In genomic region chr16:90008708-90009145, GRCh38 we compare ENCODE assay signal across 9 cellular contexts. TPM values are rescaled to one million over a fixed set of nuclear protein-coding genes. Genes with fewer than 3 reads are reported as not detected.
DNase-seq lines count a peak whose midpoint lies in the region; ATAC-seq and FAIRE-seq lines count a peak whose summit lies in the region.
"Had no signal": no experiment of that assay in that cellular context is flagged by ENCODE, and none has a peak within 500 bp of the region (broad histone marks: within the 10 kb centered on the region; RNA-seq: fewer than 3 reads in every experiment).

No MANE protein-coding gene starts in this region.

- H3K4me1 ChIP-seq in right cardiac atrium (ENCODE audit: control insufficient read depth, insufficient read depth, low read length): no peaks in the 10 kb centered on the region
- H3K4me1 ChIP-seq: pancreas had no signal

- 76% methylated on average over 13 of the region's 13 CpGs for WGBS in right cardiac atrium

- no peaks in the 10 kb centered on the region; the same call in 1 of the 2 replicates for H3K36me3 ChIP-seq in H7 (replicated peaks; ENCODE audit: control insufficient read depth, insufficient read depth, low read length)
- H3K36me3 ChIP-seq: pancreas had no signal

- no peak overlapping the region for H3K27ac ChIP-seq in right cardiac atrium (ENCODE audit: low read length)
- H3K27ac ChIP-seq: pancreas had no signal

- no peaks in the 10 kb centered on the region for H3K9me3 ChIP-seq in right cardiac atrium (ENCODE audit: control insufficient read depth, low read length)
- H3K9me3 ChIP-seq: pancreas had no signal

- no peak overlapping the region for H3K4me3 ChIP-seq in right cardiac atrium (ENCODE audit: low read length)
- no peak overlapping the region for H3K4me3 ChIP-seq in H7 (ENCODE audit: insufficient read depth, low read depth, low read length)
- H3K4me3 ChIP-seq: pancreas had no signal

- ATAC-seq in GM18520 (IDR thresholded peaks at IDR 0.05; ENCODE audit: unreplicated experiment) (no peak), right cardiac atrium (no peak)

- intact Hi-C loops in right cardiac atrium (cut with DNase I): no loop called here

- FAIRE-seq in GM18507 (lab: Jason Lieb, UNC): peak; percentile 92
- FAIRE-seq: pancreas had no signal

- no peaks in the 10 kb centered on the region for H3K27me3 ChIP-seq in right cardiac atrium (ENCODE audit: control insufficient read depth, insufficient read depth)
- H3K27me3 ChIP-seq in H7 (ENCODE audit: control insufficient read depth, insufficient read depth, low read length): no peaks in the 10 kb centered on the region
- H3K27me3 ChIP-seq: pancreas had no signal

- DNase-seq in GM18507 (ENCODE audit: extremely low spot score, insufficient read length, low read depth) (peak; percentile 40), KG1 (lab: John Stamatoyannopoulos, UW) (peak; percentile 64), right cardiac atrium (no peak), GM03348 (ENCODE audit: low spot score) (no peak), H7 (no peak)
- peak; percentile 74 to 81 for DNase-seq in activated T-cell treated with anti-CD3 and anti-CD28 coated beads, Interleukin-2, amount 50 U/mL, for 48 hours
- DNase-seq in stimulated activated CD4-positive, alpha-beta T cell treated with anti-CD3 and anti-CD28 coated beads, Interleukin-2, amount 100 ng/mL, for 4 hours (ENCODE audit: low read depth): peak; percentile 77
- DNase-seq: pancreas had no signal

RNA-seq across cellular contexts. Expression of gene DBNDD1, which starts 10.5 kb away (rescaled TPM):
- 1 to 10 TPM; 1.7 to 2.5 (median 2.0) TPM for total RNA-seq in right cardiac atrium
- 2.3 TPM for polyA plus RNA-seq in right cardiac atrium
- total RNA-seq in H7 (2014; rRNA removed; shearing (Covaris generic)): 59.7 and 71.4 TPM in 2 replicates

Comparison
In these comparisons a context has a peak if more than half of its experiments do, and no peak if none do; other contexts are left out.
1. DNase-seq: peak in GM18507 (single experiment), KG1 (single experiment), activated T-cell treated with anti-CD3 and anti-CD28 coated beads, Interleukin-2, amount 50 U/mL, for 48 hours (2 of 2) and stimulated activated CD4-positive, alpha-beta T cell treated with anti-CD3 and anti-CD28 coated beads, Interleukin-2, amount 100 ng/mL, for 4 hours (single experiment); none in right cardiac atrium (0 of 3), GM03348 (single experiment) and H7 (single experiment).
2. RNA of gene DBNDD1, which starts 10.5 kb away (total RNA-seq): 59.7 to 71.4 TPM in H7; 1.7 to 2.5 TPM in right cardiac atrium; every median in the first group is over 10 times any median in the second.